ENCODE assay signal across 1 cellular context in the genomic region with DNA sequence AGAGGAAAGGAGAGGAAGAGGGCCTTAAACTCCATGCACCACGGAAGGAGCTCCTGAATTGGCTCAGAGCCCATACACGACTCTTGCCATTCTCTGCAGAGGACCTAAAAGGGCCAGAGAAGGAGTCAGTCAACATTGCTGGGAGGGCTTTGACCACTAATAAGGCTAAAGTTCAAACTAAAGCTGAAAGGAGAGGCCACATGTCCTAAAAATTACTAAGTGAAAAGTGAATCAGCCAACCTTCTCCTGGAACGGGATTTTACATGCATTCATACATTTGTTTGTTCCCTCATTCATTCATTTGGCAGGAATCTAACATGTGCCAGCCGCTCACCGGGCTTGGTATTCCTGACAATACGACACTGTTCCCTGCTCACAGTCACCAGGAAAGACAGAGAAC.
TF ChIP-seq lines count a peak whose summit lies in the region.

No MANE protein-coding gene starts in this region.

TF ChIP-seq in WTC11, 78 proteins besides CTCF, POLR2A, EP300 and RAD21 (continued from another document):
- TF ChIP-seq, protein P1, sequence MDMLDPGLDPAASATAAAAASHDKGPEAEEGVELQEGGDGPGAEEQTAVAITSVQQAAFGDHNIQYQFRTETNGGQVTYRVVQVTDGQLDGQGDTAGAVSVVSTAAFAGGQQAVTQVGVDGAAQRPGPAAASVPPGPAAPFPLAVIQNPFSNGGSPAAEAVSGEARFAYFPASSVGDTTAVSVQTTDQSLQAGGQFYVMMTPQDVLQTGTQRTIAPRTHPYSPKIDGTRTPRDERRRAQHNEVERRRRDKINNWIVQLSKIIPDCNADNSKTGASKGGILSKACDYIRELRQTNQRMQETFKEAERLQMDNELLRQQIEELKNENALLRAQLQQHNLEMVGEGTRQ (CRISPR knock-in tag; IDR thresholded peaks at IDR 0.05), result no peak
- TF ChIP-seq ESRRA (CRISPR knock-in tag; IDR thresholded peaks at IDR 0.05; ENCODE audit: borderline replicate concordance) (no peak), MYBL2 (CRISPR knock-in tag; IDR thresholded peaks at IDR 0.05) (no peak), ZNF396 (CRISPR knock-in tag; IDR thresholded peaks at IDR 0.05; ENCODE audit: borderline replicate concordance) (no peak), EMX1 (CRISPR knock-in tag; IDR thresholded peaks at IDR 0.05) (no peak), FOXP1 (CRISPR knock-in tag; IDR thresholded peaks at IDR 0.05; ENCODE audit: borderline replicate concordance) (no peak), ZNF263 (CRISPR knock-in tag; IDR thresholded peaks at IDR 0.05; ENCODE audit: low read depth) (no peak), ATF1 (CRISPR knock-in tag; IDR thresholded peaks at IDR 0.05) (no peak), FOXK1 (CRISPR knock-in tag; IDR thresholded peaks at IDR 0.05) (no peak)
- TF ChIP-seq, protein P2, sequence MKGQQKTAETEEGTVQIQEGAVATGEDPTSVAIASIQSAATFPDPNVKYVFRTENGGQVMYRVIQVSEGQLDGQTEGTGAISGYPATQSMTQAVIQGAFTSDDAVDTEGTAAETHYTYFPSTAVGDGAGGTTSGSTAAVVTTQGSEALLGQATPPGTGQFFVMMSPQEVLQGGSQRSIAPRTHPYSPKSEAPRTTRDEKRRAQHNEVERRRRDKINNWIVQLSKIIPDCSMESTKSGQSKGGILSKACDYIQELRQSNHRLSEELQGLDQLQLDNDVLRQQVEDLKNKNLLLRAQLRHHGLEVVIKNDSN (CRISPR knock-in tag; IDR thresholded peaks at IDR 0.05), result no peak
- TF ChIP-seq, protein P3, sequence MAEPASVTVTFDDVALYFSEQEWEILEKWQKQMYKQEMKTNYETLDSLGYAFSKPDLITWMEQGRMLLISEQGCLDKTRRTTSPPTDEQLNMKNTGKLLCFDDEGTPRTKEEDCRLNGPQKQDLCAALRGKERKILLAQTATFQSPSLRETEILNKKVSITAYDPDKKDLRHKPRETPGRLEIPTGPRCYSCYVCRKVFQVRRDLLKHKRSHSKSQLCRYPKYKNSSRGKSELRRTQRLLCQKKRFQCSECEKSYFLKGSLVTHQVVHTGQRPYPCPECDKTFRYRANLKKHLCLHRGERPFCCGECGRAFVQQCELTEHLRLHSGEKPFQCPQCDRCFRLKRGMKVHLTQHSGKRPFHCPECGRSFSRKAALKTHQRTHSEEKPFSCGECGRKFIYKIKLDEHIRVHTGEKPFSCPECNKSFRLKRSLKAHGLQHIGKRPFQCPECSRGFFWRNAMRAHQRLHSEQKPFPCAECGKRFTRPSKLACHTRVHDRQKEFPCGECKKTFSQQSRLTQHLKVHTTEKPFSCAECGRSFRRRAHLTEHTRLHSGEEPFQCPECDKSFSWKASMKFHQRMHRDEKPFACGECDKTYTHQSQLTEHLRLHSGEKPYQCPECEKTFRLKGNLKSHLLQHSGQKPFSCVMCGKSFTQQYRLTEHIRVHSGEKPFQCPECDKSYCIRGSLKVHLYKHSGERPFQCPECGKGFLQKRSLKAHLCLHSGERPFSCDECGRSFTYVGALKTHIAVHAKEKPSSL (CRISPR knock-in tag; conservative IDR thresholded peaks at IDR 0.05), result no peak
